Comparison of ENCODE assay signal across 21 cellular contexts in genomic region chr9:88807426-88807825, GRCh38.
"Had no signal": no experiment of that assay in that cellular context is flagged by ENCODE, and none has a peak within 500 bp of the region (broad histone marks: within the 10 kb centered on the region; RNA-seq: fewer than 3 reads in every experiment).

No MANE protein-coding gene starts in this region.

- H3K36me3 Mint-ChIP-seq: stimulated activated memory B cell treated with anti-CD40 and anti-IgM and Interleukin-4, amounts not matched to agents 10 μg/mL and 1 μg/mL and 100 μg/mL, for 72 hours had no signal

- H3K4me1 Mint-ChIP-seq: stimulated activated naive CD8-positive, alpha-beta T cell treated with anti-CD3 and anti-CD28 coated beads, Interleukin-15, amount 100 ng/mL, for 72 hours had no signal

- H3K27ac ChIP-seq: heart left ventricle, left lung, neutrophil, psoas muscle, right lobe of liver, spleen, testis, transverse colon had no signal

- ATAC-seq: left lung; psoas muscle; right lobe of liver; stimulated activated memory B cell treated with anti-CD40 and anti-IgM and Interleukin-4, amounts not matched to agents 10 μg/mL and 1 μg/mL and 100 μg/mL, for 72 hours; stimulated activated naive CD8-positive, alpha-beta T cell treated with anti-CD3 and anti-CD28 coated beads, Interleukin-15, amount 100 ng/mL, for 72 hours had no signal

- DNase-seq: erythroblast; heart left ventricle; hypothalamus; left lung; mesendoderm; naive B cell; psoas muscle; retina; right lobe of liver; spleen; stimulated activated CD4-positive, alpha-beta T cell treated with anti-CD3 and anti-CD28 coated beads, Interleukin-15, amount 100 ng/mL, for 24 hours; stimulated activated CD4-positive, alpha-beta T cell treated with anti-CD3 and anti-CD28 coated beads, Interleukin-1b, Interleukin-23, amount 100 ng/mL, for 48 hours; stimulated activated CD4-positive, alpha-beta T cell treated with anti-CD3 and anti-CD28 coated beads, Interleukin-4, amount 100 ng/mL, for 24 hours; stimulated activated naive CD8-positive, alpha-beta T cell treated with anti-CD3 and anti-CD28 coated beads, Interleukin-15, amount 100 ng/mL, for 72 hours; testis; transverse colon had no signal

- H3K9me3 Mint-ChIP-seq: dendritic cell treated with granulocyte-macrophage colony-stimulating factor and Interleukin-4, amounts not matched to agents 40 ng/mL and 50 ng/mL, for 4 days; stimulated activated memory B cell treated with anti-CD40 and anti-IgM and Interleukin-4, amounts not matched to agents 10 μg/mL and 1 μg/mL and 100 μg/mL, for 72 hours; stimulated activated naive CD8-positive, alpha-beta T cell treated with anti-CD3 and anti-CD28 coated beads, Interleukin-15, amount 100 ng/mL, for 72 hours had no signal

- H3K36me3 ChIP-seq: heart left ventricle, left lung, neutrophil, right lobe of liver, spleen, transverse colon had no signal

- H3K9me3 ChIP-seq: left lung, neutrophil, psoas muscle, right lobe of liver, spleen, testis, transverse colon had no signal

- H3K4me1 ChIP-seq: left lung, psoas muscle, right lobe of liver, testis, transverse colon had no signal

- H3K27me3 ChIP-seq: right lobe of liver, testis, transverse colon had no signal

- H3K4me3 Mint-ChIP-seq: dendritic cell treated with granulocyte-macrophage colony-stimulating factor and Interleukin-4, amounts not matched to agents 40 ng/mL and 50 ng/mL, for 4 days; nephron; stimulated activated memory B cell treated with anti-CD40 and anti-IgM and Interleukin-4, amounts not matched to agents 10 μg/mL and 1 μg/mL and 100 μg/mL, for 72 hours; stimulated activated naive CD8-positive, alpha-beta T cell treated with anti-CD3 and anti-CD28 coated beads, Interleukin-15, amount 100 ng/mL, for 72 hours had no signal

- H3K4me3 ChIP-seq: heart left ventricle, left lung, lung, psoas muscle, right lobe of liver, spleen, testis, transverse colon had no signal
